9 cellular contexts compared by ENCODE assay signal in genomic region chr17:41464682-41465081, GRCh38. TPM values are rescaled to one million over a fixed set of nuclear protein-coding genes. Genes with fewer than 3 reads are reported as not detected.
DNase-seq lines count a peak whose midpoint lies in the region; ATAC-seq and TF ChIP-seq lines count a peak whose summit lies in the region.
"Had no signal": no experiment of that assay in that cellular context is flagged by ENCODE, and none has a peak within 500 bp of the region (broad histone marks: within the 10 kb centered on the region; RNA-seq: fewer than 3 reads in every experiment).

No MANE protein-coding gene starts in this region.

- H3K4me1 Mint-ChIP-seq in activated T-helper 2 cell treated with anti-CD3 and anti-CD28 coated beads, Interferon-gamma antibody, Interleukin-2, Interleukin-4, amounts not matched to agents 10 μg/mL and 5 μg/mL and 100 μg/mL, durations not matched to agents 14 hours and 24 hours and 36 hours (ENCODE audit: low read depth) = no peaks in the 10 kb centered on the region
- H3K4me1 Mint-ChIP-seq in activated naive CD8-positive, alpha-beta T cell treated with anti-CD3 and anti-CD28 coated beads, Interleukin-2, amount 50 U/mL, for 24 hours = no peaks in the 10 kb centered on the region

- H3K27me3 Mint-ChIP-seq in activated T-helper 2 cell treated with anti-CD3 and anti-CD28 coated beads, Interferon-gamma antibody, Interleukin-2, Interleukin-4, amounts not matched to agents 10 μg/mL and 5 μg/mL and 100 μg/mL, durations not matched to agents 14 hours and 24 hours and 36 hours (ENCODE audit: low read depth) = peaks cover 4% of the 10 kb centered on the region
- no peaks in the 10 kb centered on the region for H3K27me3 Mint-ChIP-seq in activated naive CD8-positive, alpha-beta T cell treated with anti-CD3 and anti-CD28 coated beads, Interleukin-2, amount 50 U/mL, for 24 hours

- H3K9me3 ChIP-seq in Panc1 (ENCODE audit: control insufficient read depth, insufficient read depth, low read depth, low read length) = peaks cover 8% of the 10 kb centered on the region; the same call in 1 of the 2 replicates
- H3K9me3 ChIP-seq in psoas muscle = no peaks in the 10 kb centered on the region

- H3K27ac ChIP-seq in Panc1 (ENCODE audit: low read length) = peak overlapping the region; percentile 85
- H3K27ac ChIP-seq in psoas muscle = no peak overlapping the region
- no peak overlapping the region for H3K27ac ChIP-seq in coronary artery

- in situ Hi-C loops in Panc1 (cut with HindIII; ENCODE audit: low pct_unique_long_range_greater_than_20kb, low sequenced_read_pairs) = no loop called here

- WGBS in psoas muscle, 3 donors = 16 to 27% (median 17%) methylated on average over 6 of the region's 6 CpGs

- POLR2A ChIA-PET in Panc1 (lab: Charles Lee) = interaction anchor here (0.7 kb wide), 1 partner anchor 10 kb away, joined by 3 read pairs; no protein-coding TSS in a partner anchor

- intact Hi-C loops in Panc1 (cut with micrococcal nuclease; ENCODE audit: unreplicated experiment) = no loop called here
- intact Hi-C loops in psoas muscle (cut with DNase I) = no loop called here
- intact Hi-C loops in activated T-helper 2 cell treated with anti-CD3 and anti-CD28 coated beads, Interferon-gamma antibody, Interleukin-2, Interleukin-4, amounts not matched to agents 10 μg/mL and 5 μg/mL and 100 μg/mL, durations not matched to agents 14 hours and 24 hours and 36 hours (cut with micrococcal nuclease) = no loop called here

- H3K27me3 ChIP-seq in Panc1 (ENCODE audit: control insufficient read depth, insufficient read depth, low read length) = no peaks in the 10 kb centered on the region
- H3K27me3 ChIP-seq in psoas muscle (ENCODE audit: insufficient read depth in 3 of 3, low read length in 2 of 3) = peaks cover 0 to 3% (median 2%) of the 10 kb centered on the region in 3 donors

- ATAC-seq in Panc1 (peak; percentile 99), psoas muscle (peak; percentile 94 to 98 (median 95)), HG02840 (IDR thresholded peaks at IDR 0.05; ENCODE audit: low FRiP score, unreplicated experiment) (no peak)
- ATAC-seq in activated naive CD8-positive, alpha-beta T cell treated with anti-CD3 and anti-CD28 coated beads, Interleukin-2, amount 50 U/mL, for 24 hours = no peak

- H3K9me3 Mint-ChIP-seq in activated T-helper 2 cell treated with anti-CD3 and anti-CD28 coated beads, Interferon-gamma antibody, Interleukin-2, Interleukin-4, amounts not matched to agents 10 μg/mL and 5 μg/mL and 100 μg/mL, durations not matched to agents 14 hours and 24 hours and 36 hours = no peaks in the 10 kb centered on the region
- no peaks in the 10 kb centered on the region for H3K9me3 Mint-ChIP-seq in activated naive CD8-positive, alpha-beta T cell treated with anti-CD3 and anti-CD28 coated beads, Interleukin-2, amount 50 U/mL, for 24 hours

- no peak for TF ChIP-seq CTCF in Panc1 (IDR thresholded peaks at IDR 0.05)
- no peak for TF ChIP-seq CTCF in psoas muscle (IDR thresholded peaks at IDR 0.05)
- no peak for TF ChIP-seq CTCF in coronary artery (IDR thresholded peaks at IDR 0.05)

- no peak overlapping the region for H3K27ac Mint-ChIP-seq in activated T-helper 2 cell treated with anti-CD3 and anti-CD28 coated beads, Interferon-gamma antibody, Interleukin-2, Interleukin-4, amounts not matched to agents 10 μg/mL and 5 μg/mL and 100 μg/mL, durations not matched to agents 14 hours and 24 hours and 36 hours
- H3K27ac Mint-ChIP-seq in activated naive CD8-positive, alpha-beta T cell treated with anti-CD3 and anti-CD28 coated beads, Interleukin-2, amount 50 U/mL, for 24 hours = no peak overlapping the region

- BruUV-seq in Panc1 (replicated peaks; lab: Mats Ljungman, UMichigan) = no TSS peak

- H3K36me3 ChIP-seq in Panc1 (ENCODE audit: control insufficient read depth, insufficient read depth, low read length) = no peaks in the 10 kb centered on the region
- no peaks in the 10 kb centered on the region for H3K36me3 ChIP-seq in psoas muscle (ENCODE audit: insufficient read depth in 1 of 2, low read depth in 1 of 2)

- DNase-seq in DMS79 (lab: John Stamatoyannopoulos, UW) = peak; percentile 97
- DNase-seq in Panc1 (ENCODE audit: low read depth, low spot score) = peak; percentile 90
- peak; percentile 92 for DNase-seq in fibroblast of peridontal ligament (ENCODE audit: extremely low read depth)
- peak in 1 of 2 donors; percentile 35 for DNase-seq in psoas muscle
- DNase-seq in activated T-helper 2 cell treated with anti-CD3 and anti-CD28 coated beads, Interferon-gamma antibody, Interleukin-2, Interleukin-4, amounts not matched to agents 10 μg/mL and 5 μg/mL and 100 μg/mL, durations not matched to agents 14 hours and 24 hours and 36 hours (ENCODE audit: low spot score) = no peak
- DNase-seq in activated naive CD8-positive, alpha-beta T cell treated with anti-CD3 and anti-CD28 coated beads, Interleukin-2, amount 50 U/mL, for 24 hours = no peak
- no peak for DNase-seq in coronary artery (ENCODE audit: low spot score)

- peaks cover 17% of the 10 kb centered on the region for H3K4me1 ChIP-seq in Panc1 (ENCODE audit: control insufficient read depth, insufficient read depth, low read length)
- H3K4me1 ChIP-seq in psoas muscle = no peaks in the 10 kb centered on the region

- H3K36me3 Mint-ChIP-seq in activated T-helper 2 cell treated with anti-CD3 and anti-CD28 coated beads, Interferon-gamma antibody, Interleukin-2, Interleukin-4, amounts not matched to agents 10 μg/mL and 5 μg/mL and 100 μg/mL, durations not matched to agents 14 hours and 24 hours and 36 hours (ENCODE audit: low read depth) = no peaks in the 10 kb centered on the region
- no peaks in the 10 kb centered on the region for H3K36me3 Mint-ChIP-seq in activated naive CD8-positive, alpha-beta T cell treated with anti-CD3 and anti-CD28 coated beads, Interleukin-2, amount 50 U/mL, for 24 hours (ENCODE audit: low read depth)

- H3K4me3 ChIP-seq in Panc1 (ENCODE audit: low read depth in 2 of 2, low read length in 2 of 2) (no peak overlapping the region), psoas muscle (no peak overlapping the region), coronary artery (no peak overlapping the region)

- H3K4me3 Mint-ChIP-seq in activated T-helper 2 cell treated with anti-CD3 and anti-CD28 coated beads, Interferon-gamma antibody, Interleukin-2, Interleukin-4, amounts not matched to agents 10 μg/mL and 5 μg/mL and 100 μg/mL, durations not matched to agents 14 hours and 24 hours and 36 hours (ENCODE audit: low read depth) = no peak overlapping the region
- no peak overlapping the region for H3K4me3 Mint-ChIP-seq in activated naive CD8-positive, alpha-beta T cell treated with anti-CD3 and anti-CD28 coated beads, Interleukin-2, amount 50 U/mL, for 24 hours

- CTCF ChIA-PET in Panc1 (lab: Charles Lee) = no interaction called here

RNA-seq across cellular contexts. Expression of gene KRT32, which starts 2.5 kb away (rescaled TPM):
- 0.72 TPM for total RNA-seq in Panc1 (2021; ENCODE audit: unreplicated experiment)
- polyA plus RNA-seq in Panc1 (2012; ENCODE audit: insufficient read length) = 1.0 TPM
- under 1 TPM in 1 of 4 donors, not detected in 3; 0.15 TPM for total RNA-seq in psoas muscle
- under 1 TPM in 2 of 3 donors, not detected in 1; 0.12 to 0.31 TPM for polyA plus RNA-seq in psoas muscle
- total RNA-seq in activated T-helper 2 cell treated with anti-CD3 and anti-CD28 coated beads, Interferon-gamma antibody, Interleukin-2, Interleukin-4, amounts not matched to agents 10 μg/mL and 5 μg/mL and 100 μg/mL, durations not matched to agents 14 hours and 24 hours and 36 hours = not detected in 2 replicates
- total RNA-seq: mononuclear cell had no signal

RNA-seq across cellular contexts. Expression of gene KRT35, which starts 16.3 kb away (rescaled TPM):
- not detected for total RNA-seq in Panc1 (2021; ENCODE audit: unreplicated experiment)
- polyA plus RNA-seq in Panc1 (2012; ENCODE audit: insufficient read length) = not detected
- not detected for total RNA-seq in psoas muscle
- polyA plus RNA-seq in psoas muscle = not detected
- total RNA-seq in activated T-helper 2 cell treated with anti-CD3 and anti-CD28 coated beads, Interferon-gamma antibody, Interleukin-2, Interleukin-4, amounts not matched to agents 10 μg/mL and 5 μg/mL and 100 μg/mL, durations not matched to agents 14 hours and 24 hours and 36 hours = not detected in 2 replicates
- total RNA-seq: mononuclear cell had no signal

RNA-seq across cellular contexts. Expression of gene KRT38, which starts 23.9 kb away (rescaled TPM):
- not detected for total RNA-seq in Panc1 (2021; ENCODE audit: unreplicated experiment)
- not detected for polyA plus RNA-seq in Panc1 (2012; ENCODE audit: insufficient read length)
- not detected for total RNA-seq in psoas muscle
- under 1 TPM in 1 of 3 donors, not detected in 2; 0.03 TPM for polyA plus RNA-seq in psoas muscle
- not detected in 2 replicates for total RNA-seq in activated T-helper 2 cell treated with anti-CD3 and anti-CD28 coated beads, Interferon-gamma antibody, Interleukin-2, Interleukin-4, amounts not matched to agents 10 μg/mL and 5 μg/mL and 100 μg/mL, durations not matched to agents 14 hours and 24 hours and 36 hours
- total RNA-seq: mononuclear cell had no signal

RNA-seq across cellular contexts. Expression of gene KRT36, which starts 25.0 kb away (rescaled TPM):
- total RNA-seq in Panc1 (2021; ENCODE audit: unreplicated experiment) = not detected
- 0.18 TPM for polyA plus RNA-seq in Panc1 (2012; ENCODE audit: insufficient read length)
- not detected for total RNA-seq in psoas muscle
- under 1 TPM in 1 of 3 donors, not detected in 2; 0.04 TPM for polyA plus RNA-seq in psoas muscle
- total RNA-seq in activated T-helper 2 cell treated with anti-CD3 and anti-CD28 coated beads, Interferon-gamma antibody, Interleukin-2, Interleukin-4, amounts not matched to agents 10 μg/mL and 5 μg/mL and 100 μg/mL, durations not matched to agents 14 hours and 24 hours and 36 hours = not detected in 2 replicates
- total RNA-seq: mononuclear cell had no signal

RNA-seq across cellular contexts. Expression of gene KRT37, which starts 40.3 kb away (rescaled TPM):
- total RNA-seq in Panc1 (2021; ENCODE audit: unreplicated experiment) (not detected), psoas muscle (not detected)
- not detected for polyA plus RNA-seq in Panc1 (2012; ENCODE audit: insufficient read length)
- not detected for polyA plus RNA-seq in psoas muscle
- not detected in 2 replicates for total RNA-seq in activated T-helper 2 cell treated with anti-CD3 and anti-CD28 coated beads, Interferon-gamma antibody, Interleukin-2, Interleukin-4, amounts not matched to agents 10 μg/mL and 5 μg/mL and 100 μg/mL, durations not matched to agents 14 hours and 24 hours and 36 hours
- total RNA-seq: mononuclear cell had no signal

Comparison
In these comparisons a context has a peak if more than half of its experiments do, and no peak if none do; other contexts are left out.
1. DNase-seq: peak in DMS79 (single experiment), Panc1 (single experiment) and fibroblast of peridontal ligament (single experiment); none in activated T-helper 2 cell treated with anti-CD3 and anti-CD28 coated beads, Interferon-gamma antibody, Interleukin-2, Interleukin-4, amounts not matched to agents 10 μg/mL and 5 μg/mL and 100 μg/mL, durations not matched to agents 14 hours and 24 hours and 36 hours (single experiment), activated naive CD8-positive, alpha-beta T cell treated with anti-CD3 and anti-CD28 coated beads, Interleukin-2, amount 50 U/mL, for 24 hours (single experiment) and coronary artery (single experiment).
2. ATAC-seq: peak in Panc1 (single experiment) and psoas muscle (4 of 4); none in HG02840 (single experiment) and activated naive CD8-positive, alpha-beta T cell treated with anti-CD3 and anti-CD28 coated beads, Interleukin-2, amount 50 U/mL, for 24 hours (single experiment).